In genomic region chr9:81097167-81097566, GRCh38 we compare ENCODE assay signal across 1 cellular context.
TF ChIP-seq lines count a peak whose summit lies in the region.

No MANE protein-coding gene starts in this region.

TF ChIP-seq in GM23338, 12 proteins besides CTCF, POLR2A, EP300 and RAD21:
- TF ChIP-seq, protein P1, sequence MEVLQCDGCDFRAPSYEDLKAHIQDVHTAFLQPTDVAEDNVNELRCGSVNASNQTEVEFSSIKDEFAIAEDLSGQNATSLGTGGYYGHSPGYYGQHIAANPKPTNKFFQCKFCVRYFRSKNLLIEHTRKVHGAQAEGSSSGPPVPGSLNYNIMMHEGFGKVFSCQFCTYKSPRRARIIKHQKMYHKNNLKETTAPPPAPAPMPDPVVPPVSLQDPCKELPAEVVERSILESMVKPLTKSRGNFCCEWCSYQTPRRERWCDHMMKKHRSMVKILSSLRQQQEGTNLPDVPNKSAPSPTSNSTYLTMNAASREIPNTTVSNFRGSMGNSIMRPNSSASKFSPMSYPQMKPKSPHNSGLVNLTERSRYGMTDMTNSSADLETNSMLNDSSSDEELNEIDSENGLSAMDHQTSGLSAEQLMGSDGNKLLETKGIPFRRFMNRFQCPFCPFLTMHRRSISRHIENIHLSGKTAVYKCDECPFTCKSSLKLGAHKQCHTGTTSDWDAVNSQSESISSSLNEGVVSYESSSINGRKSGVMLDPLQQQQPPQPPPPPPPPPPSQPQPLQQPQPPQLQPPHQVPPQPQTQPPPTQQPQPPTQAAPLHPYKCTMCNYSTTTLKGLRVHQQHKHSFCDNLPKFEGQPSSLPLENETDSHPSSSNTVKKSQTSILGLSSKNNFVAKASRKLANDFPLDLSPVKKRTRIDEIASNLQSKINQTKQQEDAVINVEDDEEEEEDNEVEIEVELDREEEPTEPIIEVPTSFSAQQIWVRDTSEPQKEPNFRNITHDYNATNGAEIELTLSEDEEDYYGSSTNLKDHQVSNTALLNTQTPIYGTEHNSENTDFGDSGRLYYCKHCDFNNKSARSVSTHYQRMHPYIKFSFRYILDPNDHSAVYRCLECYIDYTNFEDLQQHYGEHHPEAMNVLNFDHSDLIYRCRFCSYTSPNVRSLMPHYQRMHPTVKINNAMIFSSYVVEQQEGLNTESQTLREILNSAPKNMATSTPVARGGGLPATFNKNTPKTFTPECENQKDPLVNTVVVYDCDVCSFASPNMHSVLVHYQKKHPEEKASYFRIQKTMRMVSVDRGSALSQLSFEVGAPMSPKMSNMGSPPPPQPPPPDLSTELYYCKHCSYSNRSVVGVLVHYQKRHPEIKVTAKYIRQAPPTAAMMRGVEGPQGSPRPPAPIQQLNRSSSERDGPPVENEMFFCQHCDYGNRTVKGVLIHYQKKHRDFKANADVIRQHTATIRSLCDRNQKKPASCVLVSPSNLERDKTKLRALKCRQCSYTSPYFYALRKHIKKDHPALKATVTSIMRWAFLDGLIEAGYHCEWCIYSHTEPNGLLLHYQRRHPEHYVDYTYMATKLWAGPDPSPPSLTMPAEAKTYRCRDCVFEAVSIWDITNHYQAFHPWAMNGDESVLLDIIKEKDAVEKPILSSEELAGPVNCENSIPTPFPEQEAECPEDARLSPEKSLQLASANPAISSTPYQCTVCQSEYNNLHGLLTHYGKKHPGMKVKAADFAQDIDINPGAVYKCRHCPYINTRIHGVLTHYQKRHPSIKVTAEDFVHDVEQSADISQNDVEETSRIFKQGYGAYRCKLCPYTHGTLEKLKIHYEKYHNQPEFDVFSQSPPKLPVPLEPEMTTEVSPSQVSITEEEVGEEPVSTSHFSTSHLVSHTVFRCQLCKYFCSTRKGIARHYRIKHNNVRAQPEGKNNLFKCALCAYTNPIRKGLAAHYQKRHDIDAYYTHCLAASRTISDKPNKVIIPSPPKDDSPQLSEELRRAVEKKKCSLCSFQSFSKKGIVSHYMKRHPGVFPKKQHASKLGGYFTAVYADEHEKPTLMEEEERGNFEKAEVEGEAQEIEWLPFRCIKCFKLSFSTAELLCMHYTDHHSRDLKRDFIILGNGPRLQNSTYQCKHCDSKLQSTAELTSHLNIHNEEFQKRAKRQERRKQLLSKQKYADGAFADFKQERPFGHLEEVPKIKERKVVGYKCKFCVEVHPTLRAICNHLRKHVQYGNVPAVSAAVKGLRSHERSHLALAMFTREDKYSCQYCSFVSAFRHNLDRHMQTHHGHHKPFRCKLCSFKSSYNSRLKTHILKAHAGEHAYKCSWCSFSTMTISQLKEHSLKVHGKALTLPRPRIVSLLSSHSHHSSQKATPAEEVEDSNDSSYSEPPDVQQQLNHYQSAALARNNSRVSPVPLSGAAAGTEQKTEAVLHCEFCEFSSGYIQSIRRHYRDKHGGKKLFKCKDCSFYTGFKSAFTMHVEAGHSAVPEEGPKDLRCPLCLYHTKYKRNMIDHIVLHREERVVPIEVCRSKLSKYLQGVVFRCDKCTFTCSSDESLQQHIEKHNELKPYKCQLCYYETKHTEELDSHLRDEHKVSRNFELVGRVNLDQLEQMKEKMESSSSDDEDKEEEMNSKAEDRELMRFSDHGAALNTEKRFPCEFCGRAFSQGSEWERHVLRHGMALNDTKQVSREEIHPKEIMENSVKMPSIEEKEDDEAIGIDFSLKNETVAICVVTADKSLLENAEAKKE (CRISPR knock-in tag; IDR thresholded peaks at IDR 0.05) = no peak
- no peak for TF ChIP-seq ZNF331 (CRISPR knock-in tag; IDR thresholded peaks at IDR 0.05; ENCODE audit: low read depth)
- no peak for TF ChIP-seq JUNB (IDR thresholded peaks at IDR 0.05; ENCODE audit: unreplicated experiment)
- no peak for TF ChIP-seq NANOG (IDR thresholded peaks at IDR 0.05; ENCODE audit: borderline replicate concordance)
- TF ChIP-seq REST (IDR thresholded peaks at IDR 0.05; ENCODE audit: unreplicated experiment) = no peak
- no peak for TF ChIP-seq POLR2AphosphoS5 (IDR thresholded peaks at IDR 0.05; ENCODE audit: low read depth)
